ENCODE assay signal across 1 cellular context in the genomic region with DNA sequence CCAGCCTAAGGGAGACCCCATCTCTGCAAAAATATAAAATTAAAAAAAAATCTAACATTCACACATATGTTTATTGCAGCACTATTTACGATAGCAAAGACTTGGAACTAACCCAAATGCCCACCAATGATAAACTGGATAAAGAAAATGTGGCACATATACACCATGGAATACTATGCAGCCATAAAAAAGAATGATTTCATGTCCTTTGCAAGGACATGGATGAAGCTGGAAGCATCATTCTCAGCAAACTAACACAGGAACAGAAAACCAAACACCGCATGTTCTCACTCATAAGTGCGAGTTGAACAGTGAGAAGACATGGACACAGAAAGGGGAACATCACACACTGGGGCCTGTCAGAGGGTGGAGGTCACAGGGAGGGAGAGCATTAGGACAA.
TF ChIP-seq lines count a peak whose summit lies in the region.

No MANE protein-coding gene starts in this region.

TF ChIP-seq in K562, 482 proteins besides CTCF, POLR2A, EP300 and RAD21:
- peak; percentile 52 for TF ChIP-seq ZNF146 (CRISPR knock-in tag; IDR thresholded peaks at IDR 0.05; ENCODE audit: unreplicated experiment)
